In the genomic region with DNA sequence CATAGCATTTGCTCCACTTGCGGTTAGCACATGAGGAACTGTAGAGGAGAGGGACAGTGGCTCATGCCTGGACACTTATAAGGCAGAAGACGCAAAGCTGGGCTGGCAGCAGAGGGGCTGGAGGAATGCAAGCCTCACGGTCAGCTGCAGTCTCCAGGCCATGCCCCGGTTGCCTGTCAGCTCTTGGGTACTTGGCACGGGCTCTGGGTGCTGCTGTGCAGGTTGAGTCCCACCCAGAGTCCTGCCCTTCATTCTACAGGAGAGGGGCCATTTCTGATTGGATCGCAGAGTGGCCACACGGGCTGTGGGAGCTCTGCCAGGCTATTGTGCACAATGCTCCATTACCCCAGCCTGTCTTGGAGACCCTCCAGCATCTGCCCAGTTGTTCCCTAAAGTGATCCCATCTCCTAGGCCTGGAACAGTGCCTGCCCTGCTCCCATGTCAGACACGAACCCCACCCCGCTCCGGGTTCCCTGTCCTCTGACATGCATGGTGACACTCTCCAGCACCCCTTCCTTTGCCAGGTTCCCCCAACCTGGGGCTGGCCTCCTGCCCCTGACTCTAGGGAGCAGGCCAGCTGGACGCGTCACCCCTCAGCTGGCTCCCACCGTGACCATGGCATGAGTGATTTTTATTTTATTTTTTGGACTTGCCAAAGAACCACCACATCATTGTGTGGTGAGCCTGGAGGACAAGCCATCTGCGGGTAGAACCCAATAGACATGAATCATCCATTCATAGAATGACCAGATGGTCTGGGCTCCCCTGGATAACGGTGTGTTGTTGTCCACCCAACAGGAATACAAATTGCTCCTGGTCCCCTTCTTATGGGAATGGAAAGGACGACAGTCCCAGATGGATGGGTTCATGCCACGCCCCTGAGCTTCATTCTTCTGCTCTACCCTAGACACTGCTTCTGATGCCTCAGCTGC, we compare ENCODE assay signal across 15 cellular contexts. TPM values are rescaled to one million over a fixed set of nuclear protein-coding genes. Genes with fewer than 3 reads are reported as not detected.
DNase-seq lines count a peak whose midpoint lies in the region; ATAC-seq and TF ChIP-seq lines count a peak whose summit lies in the region.
"Had no signal": no experiment of that assay in that cellular context is flagged by ENCODE, and none has a peak within 500 bp of the region (broad histone marks: within the 10 kb centered on the region; RNA-seq: fewer than 3 reads in every experiment).

No MANE protein-coding gene starts in this region.

- POLR2A ChIA-PET in activated CD8-positive, alpha-beta T cell treated with anti-CD3 and anti-CD28 coated beads, Interleukin-2, amount 10 ng/mL, durations not matched to agents 7 days and 5 days (lab: Charles Lee) = interaction anchor here (0.7 kb wide), 1 partner anchor 9 kb away, joined by 3 read pairs; no protein-coding TSS in a partner anchor
- POLR2A ChIA-PET in activated CD8-positive, alpha-beta T cell treated with anti-CD3 and anti-CD28 coated beads for 36 hours (lab: Charles Lee) = no interaction called here

- 84 to 91% (median 87%) methylated on average over 15 to 17 of the region's 17 CpGs for WGBS in stomach, 5 donors

- H3K36me3 Mint-ChIP-seq in activated CD8-positive, alpha-beta T cell treated with anti-CD3 and anti-CD28 coated beads, Interleukin-2, amount 10 ng/mL, durations not matched to agents 7 days and 5 days (ENCODE audit: low read depth) = no peaks in the 10 kb centered on the region
- no peaks in the 10 kb centered on the region for H3K36me3 Mint-ChIP-seq in activated CD8-positive, alpha-beta T cell treated with anti-CD3 and anti-CD28 coated beads for 36 hours (ENCODE audit: low read depth)

- no peak for TF ChIP-seq POLR2A in stomach (IDR thresholded peaks at IDR 0.05)

- no peak for TF ChIP-seq CTCF in activated CD8-positive, alpha-beta T cell treated with anti-CD3 and anti-CD28 coated beads for 36 hours (IDR thresholded peaks at IDR 0.05)
- TF ChIP-seq CTCF in WERI-Rb-1 (IDR thresholded peaks at IDR 0.05; ENCODE audit: low read depth, low read length) = no peak
- no peak for TF ChIP-seq CTCF in stomach (IDR thresholded peaks at IDR 0.05)

- H3K27ac Mint-ChIP-seq in activated CD8-positive, alpha-beta T cell treated with anti-CD3 and anti-CD28 coated beads, Interleukin-2, amount 10 ng/mL, durations not matched to agents 7 days and 5 days = no peak overlapping the region
- H3K27ac Mint-ChIP-seq in activated CD8-positive, alpha-beta T cell treated with anti-CD3 and anti-CD28 coated beads for 36 hours = no peak overlapping the region

- H3K9me3 Mint-ChIP-seq in activated CD8-positive, alpha-beta T cell treated with anti-CD3 and anti-CD28 coated beads, Interleukin-2, amount 10 ng/mL, durations not matched to agents 7 days and 5 days (ENCODE audit: insufficient read depth) = no peaks in the 10 kb centered on the region
- no peaks in the 10 kb centered on the region for H3K9me3 Mint-ChIP-seq in activated CD8-positive, alpha-beta T cell treated with anti-CD3 and anti-CD28 coated beads for 36 hours

- peak; percentile 17 for DNase-seq in activated CD8-positive, alpha-beta T cell treated with anti-CD3 and anti-CD28 coated beads, Interleukin-2, amount 10 ng/mL, durations not matched to agents 7 days and 5 days
- no peak for DNase-seq in activated CD8-positive, alpha-beta T cell treated with anti-CD3 and anti-CD28 coated beads for 36 hours
- no peak for DNase-seq in WERI-Rb-1
- DNase-seq in left lobe of liver (ENCODE audit: low spot score) = peak; percentile 44
- DNase-seq in stomach = peak; percentile 25
- DNase-seq in NCI-H128 (lab: John Stamatoyannopoulos, UW; ENCODE audit: unreplicated experiment) = no peak
- DNase-seq: activated T-cell treated with anti-CD3 and anti-CD28 coated beads, Interleukin-2, amount 50 U/mL, for 1 hour; dermis blood vessel endothelial cell; mammary epithelial cell; NCI-H2081; NK-92 treated with Interleukin-12 subunit alpha and Interleukin-12 subunit beta, amount 100 ng/mL, for 24 hours; occipital lobe had no signal

- H3K4me1 ChIP-seq in stomach = peaks cover 3 to 37% (median 26%) of the 10 kb centered on the region in 4 donors

- intact Hi-C loops in activated CD8-positive, alpha-beta T cell treated with anti-CD3 and anti-CD28 coated beads for 36 hours (cut with micrococcal nuclease) = no loop called here
- intact Hi-C loops in stomach (cut with DNase I; ENCODE audit: low total_unique reads) = no loop called here

- H3K36me3 ChIP-seq in WERI-Rb-1 (no peaks in the 10 kb centered on the region), stomach (no peaks in the 10 kb centered on the region)
- H3K36me3 ChIP-seq: tibial artery had no signal

- CTCF ChIA-PET in activated CD8-positive, alpha-beta T cell treated with anti-CD3 and anti-CD28 coated beads, Interleukin-2, amount 10 ng/mL, durations not matched to agents 7 days and 5 days (lab: Charles Lee) = interaction anchor here (0.7 kb wide), 1 partner anchor 61 kb away, joined by 3 read pairs; no protein-coding TSS in a partner anchor
- CTCF ChIA-PET in activated CD8-positive, alpha-beta T cell treated with anti-CD3 and anti-CD28 coated beads for 36 hours (lab: Charles Lee) = interaction anchor here (1.1 kb wide), 1 partner anchor 16 kb away, joined by 3 read pairs; no protein-coding TSS in a partner anchor

- no peak for ATAC-seq in activated CD8-positive, alpha-beta T cell treated with anti-CD3 and anti-CD28 coated beads, Interleukin-2, amount 10 ng/mL, durations not matched to agents 7 days and 5 days
- no peak for ATAC-seq in activated CD8-positive, alpha-beta T cell treated with anti-CD3 and anti-CD28 coated beads for 36 hours
- ATAC-seq in left lobe of liver (no peak), GM21447 (IDR thresholded peaks at IDR 0.05; ENCODE audit: unreplicated experiment) (no peak), esophagus mucosa (no peak)

- H3K4me3 Mint-ChIP-seq in activated CD8-positive, alpha-beta T cell treated with anti-CD3 and anti-CD28 coated beads, Interleukin-2, amount 10 ng/mL, durations not matched to agents 7 days and 5 days = no peak overlapping the region
- no peak overlapping the region for H3K4me3 Mint-ChIP-seq in activated CD8-positive, alpha-beta T cell treated with anti-CD3 and anti-CD28 coated beads for 36 hours

- peaks cover under 1% of the 10 kb centered on the region for H3K27me3 Mint-ChIP-seq in activated CD8-positive, alpha-beta T cell treated with anti-CD3 and anti-CD28 coated beads, Interleukin-2, amount 10 ng/mL, durations not matched to agents 7 days and 5 days (ENCODE audit: low read depth)
- no peaks in the 10 kb centered on the region for H3K27me3 Mint-ChIP-seq in activated CD8-positive, alpha-beta T cell treated with anti-CD3 and anti-CD28 coated beads for 36 hours

- TF ChIP-seq EP300 in stomach (IDR thresholded peaks at IDR 0.05) = no peak

- H3K27ac ChIP-seq in WERI-Rb-1 (peak overlapping the region; percentile 91), stomach (no peak overlapping the region)
- H3K27ac ChIP-seq: tibial artery had no signal

- H3K4me3 ChIP-seq in WERI-Rb-1 (ENCODE audit: low read depth, low read length) (no peak overlapping the region), stomach (no peak overlapping the region)
- H3K4me3 ChIP-seq: tibial artery had no signal

- H3K9me3 ChIP-seq in WERI-Rb-1 (ENCODE audit: severe bottlenecking) (no peaks in the 10 kb centered on the region), stomach (no peaks in the 10 kb centered on the region)
- H3K9me3 ChIP-seq: tibial artery had no signal

- no peaks in the 10 kb centered on the region for H3K27me3 ChIP-seq in WERI-Rb-1 (ENCODE audit: insufficient read depth, low read depth, severe bottlenecking)
- H3K27me3 ChIP-seq in stomach = no peaks in the 10 kb centered on the region
- H3K27me3 ChIP-seq: tibial artery had no signal

- H3K4me1 Mint-ChIP-seq in activated CD8-positive, alpha-beta T cell treated with anti-CD3 and anti-CD28 coated beads, Interleukin-2, amount 10 ng/mL, durations not matched to agents 7 days and 5 days (ENCODE audit: low read depth) = peaks cover 35% of the 10 kb centered on the region
- peaks cover 21% of the 10 kb centered on the region for H3K4me1 Mint-ChIP-seq in activated CD8-positive, alpha-beta T cell treated with anti-CD3 and anti-CD28 coated beads for 36 hours (ENCODE audit: low read depth)

RNA-seq across cellular contexts. Expression of a gene that starts 51.0 kb away (rescaled TPM):
- total RNA-seq in activated CD8-positive, alpha-beta T cell treated with anti-CD3 and anti-CD28 coated beads, Interleukin-2, amount 10 ng/mL, durations not matched to agents 7 days and 5 days = 100 to 1,000 TPM; 214 to 215 TPM
- 100 to 1,000 TPM; 163 to 175 TPM for total RNA-seq in activated CD8-positive, alpha-beta T cell treated with anti-CD3 and anti-CD28 coated beads for 36 hours
- total RNA-seq in left lobe of liver (91.9 TPM), stomach (10 to 100 TPM in 4 of 5 donors, 1 to 10 TPM in 1; 9.3 to 74.0 (median 38.8) TPM), esophagus mucosa (42.7 TPM)
- 10 to 100 TPM; 23.0 to 30.7 (median 24.3) TPM for polyA plus RNA-seq in stomach

Comparison
In these comparisons a context has a peak if more than half of its experiments do, and no peak if none do; other contexts are left out.
1. DNase-seq: peak in activated CD8-positive, alpha-beta T cell treated with anti-CD3 and anti-CD28 coated beads, Interleukin-2, amount 10 ng/mL, durations not matched to agents 7 days and 5 days (single experiment), left lobe of liver (single experiment) and stomach (single experiment); none in activated CD8-positive, alpha-beta T cell treated with anti-CD3 and anti-CD28 coated beads for 36 hours (single experiment), WERI-Rb-1 (single experiment) and NCI-H128 (single experiment).